ENCODE assay signal across 8 cellular contexts in the genomic region with DNA sequence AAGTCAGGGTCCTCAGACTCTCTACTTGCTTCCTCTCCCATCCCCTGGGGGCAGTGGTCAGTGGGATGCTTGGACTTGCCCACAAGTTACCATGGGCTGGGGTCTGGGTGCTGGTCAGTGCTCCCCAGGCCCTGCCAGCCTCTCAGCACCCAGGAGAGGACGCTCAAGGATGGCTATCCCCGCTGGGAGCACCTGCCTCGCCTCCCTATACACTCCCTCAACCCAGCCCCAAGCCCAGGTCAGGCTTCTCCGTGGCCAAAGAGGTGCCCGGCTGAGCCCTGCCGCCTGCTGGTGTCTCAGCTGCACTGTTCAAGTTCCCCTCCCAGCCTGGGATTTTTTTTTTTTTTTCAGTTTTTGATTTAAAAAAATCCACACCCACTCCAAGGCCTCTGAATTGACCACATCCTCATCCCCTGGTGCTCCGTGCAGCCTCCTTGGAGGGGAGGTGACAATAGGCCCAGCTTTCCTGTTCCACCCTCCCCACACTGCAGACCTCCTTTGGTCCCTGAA. TPM values are rescaled to one million over a fixed set of nuclear protein-coding genes. Genes with fewer than 3 reads are reported as not detected.
A peak's percentile ranks its signal among the peaks of the same experiment; 100 is the strongest.
DNase-seq lines count a peak whose midpoint lies in the region; ATAC-seq and TF ChIP-seq lines count a peak whose summit lies in the region.

No MANE protein-coding gene starts in this region.

- H3K4me1 Mint-ChIP-seq in central memory CD8-positive, alpha-beta T cell: peaks cover 20% of the 10 kb centered on the region
- peaks cover 10 to 29% (median 27%) of the 10 kb centered on the region in 4 donors for H3K4me1 Mint-ChIP-seq in naive thymus-derived CD8-positive, alpha-beta T cell

- no peak overlapping the region for H3K4me3 ChIP-seq in OCI-LY1 (ENCODE audit: low read depth, low read length, poor library complexity, severe bottlenecking)

- H3K4me3 Mint-ChIP-seq in central memory CD8-positive, alpha-beta T cell: no peak overlapping the region
- peak overlapping the region in 7 of 10 donors; percentile 41 to 78 (median 48) for H3K4me3 Mint-ChIP-seq in naive thymus-derived CD8-positive, alpha-beta T cell

- no peaks in the 10 kb centered on the region for H3K9me3 Mint-ChIP-seq in central memory CD8-positive, alpha-beta T cell
- H3K9me3 Mint-ChIP-seq in naive thymus-derived CD8-positive, alpha-beta T cell: no peaks in the 10 kb centered on the region

- H3K27ac Mint-ChIP-seq in central memory CD8-positive, alpha-beta T cell (ENCODE audit: low read depth): no peak overlapping the region
- H3K27ac Mint-ChIP-seq in naive thymus-derived CD8-positive, alpha-beta T cell: peak overlapping the region in 7 of 10 donors; percentile 43 to 88 (median 57)

- H3K4me2 ChIP-seq in OCI-LY1 (ENCODE audit: low read length): no peak overlapping the region

- H3K9ac ChIP-seq in OCI-LY1 (ENCODE audit: low read length): no peak overlapping the region

- no peaks in the 10 kb centered on the region for H4K20me1 ChIP-seq in OCI-LY1 (ENCODE audit: insufficient read depth, low read length)

- no peaks in the 10 kb centered on the region for H3K9me3 ChIP-seq in OCI-LY1 (ENCODE audit: low read length)

- peak; percentile 53 for DNase-seq in stimulated activated CD4-positive, alpha-beta T cell treated with anti-CD3 and anti-CD28 coated beads, Interleukin-15, amount 100 ng/mL, for 24 hours
- DNase-seq in stimulated activated CD4-positive, alpha-beta T cell treated with anti-CD3 and anti-CD28 coated beads, Interleukin-12 subunit alpha, Interleukin-12 subunit beta, amount 100 ng/mL, for 4 hours: no peak
- DNase-seq in central memory CD8-positive, alpha-beta T cell (ENCODE audit: low spot score in 2 of 2): no peak
- peak in 1 of 10 donors; percentile 9 for DNase-seq in naive thymus-derived CD8-positive, alpha-beta T cell
- DNase-seq in NCI-H1105 (lab: John Stamatoyannopoulos, UW) (no peak), NCI-H1417 treated with DMSO at 0.1 percent for 48 hours (lab: John Stamatoyannopoulos, UW) (no peak)

- peak; percentile 68 for TF ChIP-seq CTCF in OCI-LY1 (IDR thresholded peaks at IDR 0.05; ENCODE audit: low read length)

- no peak overlapping the region for H2AFZ ChIP-seq in OCI-LY1 (ENCODE audit: low read length)

- no peak overlapping the region for H3K27ac ChIP-seq in OCI-LY1 (ENCODE audit: low read depth, low read length, poor library complexity, severe bottlenecking)

- H3K9me2 ChIP-seq in OCI-LY1 (ENCODE audit: low read depth, low read length): no peaks in the 10 kb centered on the region

- no peaks in the 10 kb centered on the region; the same call in 1 of the 2 replicates for H3F3A ChIP-seq in OCI-LY1 (ENCODE audit: insufficient read depth, low read length)

- H3K36me3 ChIP-seq in OCI-LY1 (ENCODE audit: insufficient read depth, low read length): no peaks in the 10 kb centered on the region

- no peaks in the 10 kb centered on the region; the same call in 1 of the 2 replicates for H3K27me3 ChIP-seq in OCI-LY1 (ENCODE audit: insufficient read depth, low read length)

- POLR2A ChIA-PET in naive thymus-derived CD8-positive, alpha-beta T cell (lab: Charles Lee): no interaction called here

- no peaks in the 10 kb centered on the region for H3K79me2 ChIP-seq in OCI-LY1 (ENCODE audit: insufficient read depth, low read length)

- peaks cover 12% of the 10 kb centered on the region for H3K27me3 Mint-ChIP-seq in central memory CD8-positive, alpha-beta T cell
- H3K27me3 Mint-ChIP-seq in naive thymus-derived CD8-positive, alpha-beta T cell: peaks cover 0 to 4% (median 3%) of the 10 kb centered on the region in 5 donors

- H3K36me3 Mint-ChIP-seq in central memory CD8-positive, alpha-beta T cell (ENCODE audit: insufficient read depth): peaks cover 12% of the 10 kb centered on the region
- H3K36me3 Mint-ChIP-seq in naive thymus-derived CD8-positive, alpha-beta T cell: no peaks in the 10 kb centered on the region

- no peaks in the 10 kb centered on the region for H3K4me1 ChIP-seq in OCI-LY1 (ENCODE audit: insufficient read depth, low read length, severe bottlenecking)

- peak; percentile 8 for ATAC-seq in central memory CD8-positive, alpha-beta T cell (replicated peaks; ENCODE audit: extremely low read depth, poor library complexity, severe bottlenecking)
- peak in 1 of 2 donors; percentile 18 for ATAC-seq in naive thymus-derived CD8-positive, alpha-beta T cell
- ATAC-seq in GM21723 (IDR thresholded peaks at IDR 0.05; ENCODE audit: unreplicated experiment): no peak

RNA-seq across cellular contexts. Expression of gene F2RL3, which starts 10.8 kb away (rescaled TPM):
- not detected for total RNA-seq in naive thymus-derived CD8-positive, alpha-beta T cell
- under 1 TPM in 1 of 3 donors, not detected in 2; 0.24 TPM for polyA plus RNA-seq in naive thymus-derived CD8-positive, alpha-beta T cell
